In the genomic region with DNA sequence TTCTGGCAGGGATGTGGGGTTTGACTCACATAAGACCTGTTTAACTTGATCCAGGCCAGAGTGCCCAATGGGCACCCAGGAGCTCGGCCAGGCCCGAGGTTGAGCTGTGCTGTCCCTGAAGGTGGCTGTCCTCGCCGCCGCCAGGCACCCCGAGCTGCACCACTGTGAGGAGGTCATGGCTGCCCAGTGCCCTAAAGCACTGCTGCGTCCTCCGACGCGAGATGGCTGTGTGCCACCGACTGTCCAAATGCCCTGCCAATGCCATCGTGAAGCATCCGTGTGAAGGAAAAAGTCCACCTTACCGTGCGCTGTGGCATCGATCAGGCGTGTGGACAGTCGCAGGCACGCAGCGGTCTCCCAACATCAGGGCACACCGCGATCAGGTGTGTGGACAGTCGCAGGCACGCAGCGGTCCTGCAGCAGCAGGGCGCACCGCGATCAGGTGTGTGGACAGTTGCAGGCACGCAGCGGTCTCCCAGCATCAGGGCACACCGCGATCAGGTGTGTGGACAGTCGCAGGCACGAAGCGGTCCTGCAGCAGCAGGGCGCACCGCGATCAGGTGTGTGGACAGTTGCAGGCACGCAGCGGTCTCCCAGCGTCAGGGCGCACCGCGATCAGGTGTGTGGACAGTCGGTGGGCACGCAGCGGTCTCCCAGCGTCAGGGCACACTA, we compare ENCODE assay signal across 19 cellular contexts.
"Had no signal": no experiment of that assay in that cellular context is flagged by ENCODE, and none has a peak within 500 bp of the region (broad histone marks: within the 10 kb centered on the region; RNA-seq: fewer than 3 reads in every experiment).

No MANE protein-coding gene starts in this region.

- H3K36me3 ChIP-seq: gastrocnemius medialis, left ventricle myocardium inferior, ovary, spleen, thyroid gland, uterus had no signal

- FAIRE-seq: colon had no signal

- H3K9me3 ChIP-seq: body of pancreas, gastrocnemius medialis, left ventricle myocardium inferior, mucosa of descending colon, ovary, thyroid gland, uterus had no signal

- ATAC-seq: body of pancreas; gastrocnemius medialis; mucosa of descending colon; stimulated activated memory B cell treated with anti-CD40 and anti-IgM and Interleukin-4, amounts not matched to agents 10 μg/mL and 1 μg/mL and 100 μg/mL, for 72 hours had no signal

- H3K4me3 ChIP-seq: body of pancreas, gastrocnemius medialis, left ventricle myocardium inferior, mucosa of descending colon, ovary, spleen, thyroid gland, uterus had no signal

- DNase-seq: activated CD4-positive, alpha-beta memory T cell treated with anti-CD3 and anti-CD28 coated beads, Interleukin-2, amount 10 ng/mL, durations not matched to agents 7 days and 5 days; activated CD4-positive, alpha-beta T cell treated with anti-CD3 and anti-CD28 coated beads for 48 hours; activated CD4-positive, CD25-positive, alpha-beta regulatory T cell; activated T-cell treated with anti-CD3 and anti-CD28 coated beads, Interleukin-2, amount 50 U/mL, for 24 hours; body of pancreas; caudate nucleus; gastrocnemius medialis; left ventricle myocardium inferior; mucosa of descending colon; naive B cell; stimulated activated CD4-positive, alpha-beta T cell treated with anti-CD3 and anti-CD28 coated beads, Interleukin-4, amount 100 ng/mL, for 4 hours; T-helper 1 cell; T1000; thyroid gland had no signal

- H3K27ac ChIP-seq: body of pancreas, gastrocnemius medialis, left ventricle myocardium inferior, ovary, spleen, thyroid gland, uterus had no signal

- H3K4me1 ChIP-seq: gastrocnemius medialis, spleen, thyroid gland, uterus had no signal

- H3K27me3 ChIP-seq: body of pancreas, gastrocnemius medialis, ovary, thyroid gland, uterus had no signal
